In the genomic region with DNA sequence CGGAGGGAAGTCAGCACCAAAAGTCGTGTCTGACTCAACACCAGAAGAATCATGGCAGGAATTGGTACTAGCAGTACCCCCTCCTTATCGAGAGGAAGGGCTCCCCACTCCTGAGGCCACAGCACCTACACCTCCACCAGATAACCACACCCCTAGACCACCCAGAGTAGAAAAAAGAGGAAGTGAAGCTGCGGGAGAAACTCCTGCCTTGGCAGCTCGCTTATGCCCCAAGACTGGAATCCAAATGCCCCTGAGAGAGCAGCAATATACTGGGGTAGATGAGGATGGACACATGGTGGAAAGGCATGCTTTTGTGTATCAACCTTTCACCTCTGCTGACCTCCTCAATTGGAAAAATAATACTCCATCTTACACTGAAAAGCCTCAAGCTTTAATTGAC, we compare ENCODE assay signal across 2 cellular contexts. TPM values are rescaled to one million over a fixed set of nuclear protein-coding genes. Genes with fewer than 3 reads are reported as not detected.
"Had no signal": no experiment of that assay in that cellular context is flagged by ENCODE, and none has a peak within 500 bp of the region (broad histone marks: within the 10 kb centered on the region; RNA-seq: fewer than 3 reads in every experiment).

No MANE protein-coding gene starts in this region.

RNA-seq across cellular contexts. Expression of gene PCDH18, which starts 52.6 kb away (rescaled TPM):
- total RNA-seq: naive thymus-derived CD8-positive, alpha-beta T cell; natural killer cell treated with Interleukin-12 subunit alpha and Interleukin-12 subunit beta and Interleukin-15 and Interleukin-18, amount 100 ng/mL, for 72 hours had no signal
